Comparison of ENCODE assay signal across 25 cellular contexts in the genomic region with DNA sequence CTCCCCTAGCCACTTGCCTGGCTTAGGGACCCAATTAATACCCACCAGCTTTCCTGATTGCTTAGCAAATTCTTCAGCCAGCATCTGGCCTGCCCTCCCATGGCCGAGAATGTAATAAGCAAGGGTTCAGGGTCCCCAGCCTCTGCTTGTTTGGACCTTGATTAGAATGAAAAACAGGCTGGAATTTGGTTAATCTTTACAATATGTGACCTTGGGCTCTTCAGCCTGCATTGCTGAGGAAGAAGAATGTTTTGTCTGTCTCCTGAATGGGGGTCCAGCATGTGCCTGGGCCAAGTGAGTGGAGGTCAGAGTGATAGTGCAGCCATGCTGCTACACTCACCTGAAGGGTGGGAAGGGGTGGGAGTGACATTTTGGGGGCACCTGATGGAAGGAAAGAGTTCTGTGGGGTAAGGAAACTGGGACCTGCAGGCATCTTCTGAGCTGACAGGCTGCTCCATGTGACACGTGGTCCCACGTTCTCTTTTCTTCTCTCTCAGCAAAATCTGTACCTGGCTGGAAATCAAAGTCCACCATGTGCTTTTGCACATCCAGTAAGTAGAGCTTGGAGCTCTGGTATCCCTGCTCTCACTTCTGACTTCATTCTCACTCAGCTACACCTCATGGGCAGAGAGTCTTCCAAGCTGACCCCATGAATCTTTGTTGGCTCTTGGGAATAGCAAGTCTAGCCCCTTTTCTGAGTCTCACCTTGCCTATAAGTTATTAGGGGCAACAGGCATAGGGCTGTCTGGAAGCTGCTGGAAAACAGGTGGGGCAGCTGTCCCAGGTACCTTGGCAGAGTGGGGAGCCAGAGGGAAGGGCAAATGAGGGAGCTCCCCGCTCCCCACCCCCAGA. TPM values are rescaled to one million over a fixed set of nuclear protein-coding genes. Genes with fewer than 3 reads are reported as not detected.
DNase-seq lines count a peak whose midpoint lies in the region; ATAC-seq and TF ChIP-seq lines count a peak whose summit lies in the region.
"Had no signal": no experiment of that assay in that cellular context is flagged by ENCODE, and none has a peak within 500 bp of the region (broad histone marks: within the 10 kb centered on the region; RNA-seq: fewer than 3 reads in every experiment).

No MANE protein-coding gene starts in this region.

- no peaks in the 10 kb centered on the region for H3K9me3 Mint-ChIP-seq in CD4-positive, alpha-beta T cell
- H3K9me3 Mint-ChIP-seq in chondrocyte (ENCODE audit: low read depth) = no peaks in the 10 kb centered on the region
- H3K9me3 Mint-ChIP-seq in effector memory CD8-positive, alpha-beta T cell = no peaks in the 10 kb centered on the region
- H3K9me3 Mint-ChIP-seq: stimulated activated naive B cell treated with anti-CD40 and anti-IgM and Interleukin-4, amounts not matched to agents 10 μg/mL and 1 μg/mL and 100 μg/mL, for 72 hours; T-helper 1 cell treated with Interleukin-12 subunit alpha and Interleukin-12 subunit beta and Interleukin-4 antibody, amounts not matched to agents 30 μg/mL and 1 μg/mL, for 36 hours had no signal

- H3K4me3 ChIP-seq in Karpas-422 (ENCODE audit: low read length) (no peak overlapping the region), osteoblast (ENCODE audit: insufficient read depth, low read length) (no peak overlapping the region), right cardiac atrium (ENCODE audit: low read length) (no peak overlapping the region)
- H3K4me3 ChIP-seq: cardiac muscle cell, psoas muscle, skin epidermis, thoracic aorta had no signal

- H3K27me3 Mint-ChIP-seq in CD4-positive, alpha-beta T cell = no peaks in the 10 kb centered on the region
- no peaks in the 10 kb centered on the region for H3K27me3 Mint-ChIP-seq in chondrocyte (ENCODE audit: low read depth)
- no peaks in the 10 kb centered on the region for H3K27me3 Mint-ChIP-seq in effector memory CD8-positive, alpha-beta T cell
- H3K27me3 Mint-ChIP-seq: stimulated activated naive B cell treated with anti-CD40 and anti-IgM and Interleukin-4, amounts not matched to agents 10 μg/mL and 1 μg/mL and 100 μg/mL, for 72 hours had no signal

- intact Hi-C loops in CD4-positive, alpha-beta T cell (cut with DNase I, micrococcal nuclease) = no loop called here
- intact Hi-C loops in right cardiac atrium (cut with DNase I) = no loop called here

- peaks cover 36% of the 10 kb centered on the region for H3K4me1 Mint-ChIP-seq in CD4-positive, alpha-beta T cell (ENCODE audit: low read depth)
- peaks cover 22% of the 10 kb centered on the region for H3K4me1 Mint-ChIP-seq in chondrocyte (ENCODE audit: low read depth)
- peaks cover 15 to 17% of the 10 kb centered on the region in 2 donors for H3K4me1 Mint-ChIP-seq in effector memory CD8-positive, alpha-beta T cell (ENCODE audit: low read depth in 2 of 2)

- POLR2A ChIA-PET in CD4-positive, alpha-beta T cell (lab: Charles Lee) = interaction anchor here (0.5 to 2.4 kb wide), 4 partner anchors 27 to 953 kb away, joined by 3 to 10 read pairs (median 6); no protein-coding TSS in a partner anchor

- H3K9ac ChIP-seq in Karpas-422 (ENCODE audit: low read length) = no peak overlapping the region

- H3K9me3 ChIP-seq in CD4-positive, alpha-beta T cell (ENCODE audit: control insufficient read depth, low read length) = no peaks in the 10 kb centered on the region
- H3K9me3 ChIP-seq in Karpas-422 (ENCODE audit: low read length) = no peaks in the 10 kb centered on the region
- no peaks in the 10 kb centered on the region for H3K9me3 ChIP-seq in osteoblast (ENCODE audit: low read depth, low read length)
- H3K9me3 ChIP-seq in right cardiac atrium (ENCODE audit: control insufficient read depth, low read length) = no peaks in the 10 kb centered on the region
- H3K9me3 ChIP-seq: neutrophil, psoas muscle, thoracic aorta had no signal

- ATAC-seq in CD4-positive, alpha-beta T cell (ENCODE audit: poor library complexity) = no peak
- ATAC-seq in right cardiac atrium = no peak
- no peak for ATAC-seq in effector memory CD8-positive, alpha-beta T cell (replicated peaks)
- ATAC-seq: psoas muscle; stimulated activated naive B cell treated with anti-CD40 and anti-IgM and Interleukin-4, amounts not matched to agents 10 μg/mL and 1 μg/mL and 100 μg/mL, for 72 hours had no signal

- H3K36me3 Mint-ChIP-seq in CD4-positive, alpha-beta T cell (ENCODE audit: low read depth) = peaks cover 32% of the 10 kb centered on the region
- peaks cover 15% of the 10 kb centered on the region for H3K36me3 Mint-ChIP-seq in chondrocyte (ENCODE audit: low read depth)
- H3K36me3 Mint-ChIP-seq in effector memory CD8-positive, alpha-beta T cell (ENCODE audit: insufficient read depth) = peaks cover 15% of the 10 kb centered on the region

- DNase-seq in CD4-positive, alpha-beta T cell = no peak
- DNase-seq in Karpas-422 (peak; percentile 24), chondrocyte (ENCODE audit: low spot score) (peak; percentile 27), osteoblast (ENCODE audit: insufficient read length, low spot score, missing footprints) (peak; percentile 37), right cardiac atrium (no peak), SW480 (ENCODE audit: low spot score) (no peak)
- no peak for DNase-seq in effector memory CD8-positive, alpha-beta T cell
- DNase-seq: activated CD8-positive, alpha-beta memory T cell treated with anti-CD3 and anti-CD28 coated beads, Interleukin-2, amount 50 U/mL, for 48 hours; activated effector memory CD4-positive, alpha-beta T cell treated with anti-CD3 and anti-CD28 coated beads, Interleukin-2, amount 50 U/mL, for 16 hours; anterior cingulate cortex; HCEC 1CT; islet precursor cell; NCI-H1105; NCI-H2029 treated with DMSO at 0.1 percent for 48 hours; NCI-H774; psoas muscle; stimulated activated naive B cell treated with anti-CD40 and anti-IgM and Interleukin-4, amounts not matched to agents 10 μg/mL and 1 μg/mL and 100 μg/mL, for 72 hours had no signal

- no peak overlapping the region for H3K4me2 ChIP-seq in Karpas-422 (ENCODE audit: low read depth, low read length, poor library complexity, severe bottlenecking)
- H3K4me2 ChIP-seq in osteoblast (ENCODE audit: insufficient read depth, low read length) = no peak overlapping the region

- H3K4me1 ChIP-seq in Karpas-422 (ENCODE audit: low read length) (peaks cover 13% of the 10 kb centered on the region), osteoblast (ENCODE audit: insufficient read depth, low read length) (peaks cover 16% of the 10 kb centered on the region), right cardiac atrium (ENCODE audit: control insufficient read depth, insufficient read depth, low read length) (no peaks in the 10 kb centered on the region)
- H3K4me1 ChIP-seq: psoas muscle had no signal

- H3K27me3 ChIP-seq in CD4-positive, alpha-beta T cell (ENCODE audit: control insufficient read depth, insufficient read depth, low read length) = no peaks in the 10 kb centered on the region
- H3K27me3 ChIP-seq in Karpas-422 (ENCODE audit: low read length) (no peaks in the 10 kb centered on the region), osteoblast (ENCODE audit: insufficient read depth, low read length) (no peaks in the 10 kb centered on the region), right cardiac atrium (ENCODE audit: control insufficient read depth, insufficient read depth) (no peaks in the 10 kb centered on the region)
- H3K27me3 ChIP-seq: cardiac muscle cell, neutrophil had no signal

- H3K4me3 Mint-ChIP-seq in CD4-positive, alpha-beta T cell = no peak overlapping the region
- no peak overlapping the region for H3K4me3 Mint-ChIP-seq in chondrocyte (ENCODE audit: unreplicated experiment)
- no peak overlapping the region for H3K4me3 Mint-ChIP-seq in effector memory CD8-positive, alpha-beta T cell
- H3K4me3 Mint-ChIP-seq: stimulated activated naive B cell treated with anti-CD40 and anti-IgM and Interleukin-4, amounts not matched to agents 10 μg/mL and 1 μg/mL and 100 μg/mL, for 72 hours; T-helper 1 cell treated with Interleukin-12 subunit alpha and Interleukin-12 subunit beta and Interleukin-4 antibody, amounts not matched to agents 30 μg/mL and 1 μg/mL, for 36 hours had no signal

- H3K79me2 ChIP-seq in Karpas-422 (ENCODE audit: low read length) (peaks cover 7% of the 10 kb centered on the region), osteoblast (ENCODE audit: insufficient read depth, low read length) (peaks cover 17% of the 10 kb centered on the region)

- 94% methylated on average over 4 of the region's 4 CpGs for WGBS in right cardiac atrium

- CTCF ChIA-PET in CD4-positive, alpha-beta T cell (lab: Charles Lee) = no interaction called here

- H3K27ac ChIP-seq in CD4-positive, alpha-beta T cell (ENCODE audit: low read depth, low read length) = no peak overlapping the region
- H3K27ac ChIP-seq in Karpas-422 (ENCODE audit: low read length) (no peak overlapping the region), osteoblast (ENCODE audit: low read depth, low read length) (no peak overlapping the region), right cardiac atrium (ENCODE audit: low read length) (no peak overlapping the region)
- H3K27ac ChIP-seq: cardiac muscle cell, neutrophil, psoas muscle, skin epidermis, thoracic aorta had no signal

- peak overlapping the region; percentile 44 for H3K27ac Mint-ChIP-seq in CD4-positive, alpha-beta T cell
- no peak overlapping the region for H3K27ac Mint-ChIP-seq in chondrocyte (ENCODE audit: unreplicated experiment)
- H3K27ac Mint-ChIP-seq in effector memory CD8-positive, alpha-beta T cell = no peak overlapping the region
- H3K27ac Mint-ChIP-seq: T-helper 1 cell treated with Interleukin-12 subunit alpha and Interleukin-12 subunit beta and Interleukin-4 antibody, amounts not matched to agents 30 μg/mL and 1 μg/mL, for 36 hours had no signal

- H4K20me1 ChIP-seq in Karpas-422 (ENCODE audit: insufficient read depth, low read depth, low read length) (no peaks in the 10 kb centered on the region), osteoblast (ENCODE audit: insufficient read depth, low read length) (no peaks in the 10 kb centered on the region)

- no peaks in the 10 kb centered on the region for H3K36me3 ChIP-seq in Karpas-422 (ENCODE audit: insufficient read depth, low read length)
- H3K36me3 ChIP-seq in osteoblast (ENCODE audit: insufficient read depth, low read length) = peaks cover 68% of the 10 kb centered on the region
- H3K36me3 ChIP-seq: cardiac muscle cell had no signal

- TF ChIP-seq CTCF in CD4-positive, alpha-beta T cell (IDR thresholded peaks at IDR 0.05) = no peak
- TF ChIP-seq CTCF in chondrocyte (IDR thresholded peaks at IDR 0.05) = no peak
- no peak for TF ChIP-seq CTCF in osteoblast (IDR thresholded peaks at IDR 0.05; ENCODE audit: extremely low read depth, low read depth, low read length)

- no peaks in the 10 kb centered on the region for H3K9me2 ChIP-seq in Karpas-422 (replicated peaks; ENCODE audit: insufficient read depth, low read length)

- H2AFZ ChIP-seq in Karpas-422 (ENCODE audit: low read length) (no peak overlapping the region), osteoblast (ENCODE audit: low read length) (no peak overlapping the region)

RNA-seq across cellular contexts. Expression of a gene that starts 5.3 kb away (rescaled TPM):
- 1 to 10 TPM; 6.3 to 6.4 TPM for total RNA-seq in CD4-positive, alpha-beta T cell
- 9.0 and 14.5 TPM in 2 replicates for total RNA-seq in Karpas-422 (2014; rRNA removed; shearing (Covaris generic); ENCODE audit: low replicate concordance)
- total RNA-seq in chondrocyte (12.0 to 18.3 TPM (median 16.4 TPM) in 3 replicates), osteoblast (5.1 and 5.6 TPM in 2 replicates), right cardiac atrium (1 to 10 TPM; 4.9 to 8.7 (median 6.7) TPM)
- 2.8 TPM for polyA plus RNA-seq in right cardiac atrium

RNA-seq across cellular contexts. Expression of a gene that starts 11.4 kb away (rescaled TPM):
- total RNA-seq in CD4-positive, alpha-beta T cell = 1 to 10 TPM in 1 of 2 experiments, under 1 TPM in 1; 0.47 to 1.0 TPM
- total RNA-seq in Karpas-422 (2014; rRNA removed; shearing (Covaris generic); ENCODE audit: low replicate concordance) = not detected in 2 replicates
- not detected in 3 replicates for total RNA-seq in chondrocyte
- total RNA-seq in osteoblast = not detected in 2 replicates
- total RNA-seq in right cardiac atrium = not detected
- 0.16 TPM for polyA plus RNA-seq in right cardiac atrium
- total RNA-seq: lung microvascular endothelial cell, psoas muscle, RPMI7951, thoracic aorta had no signal

RNA-seq across cellular contexts. Expression of a gene that starts 16.8 kb away (rescaled TPM):
- total RNA-seq in CD4-positive, alpha-beta T cell = 1,000 to 10,000 TPM; 5,534 to 5,951 TPM
- not detected in 2 replicates for total RNA-seq in Karpas-422 (2014; rRNA removed; shearing (Covaris generic); ENCODE audit: low replicate concordance)
- total RNA-seq in chondrocyte (2,934 to 3,390 TPM (median 3,124 TPM) in 3 replicates), osteoblast (not detected in 2 replicates), right cardiac atrium (1,000 to 10,000 TPM; 4,539 to 8,032 (median 6,851) TPM)
- not detected for polyA plus RNA-seq in right cardiac atrium
- total RNA-seq: cardiac muscle cell, glomerular endothelial cell, lung microvascular endothelial cell, RPMI7951, thoracic aorta had no signal
- polyA plus RNA-seq: cardiac muscle cell, psoas muscle had no signal

RNA-seq across cellular contexts. Expression of a gene that starts 46.0 kb away (rescaled TPM):
- 10 to 100 TPM; 23.7 TPM for total RNA-seq in CD4-positive, alpha-beta T cell
- total RNA-seq in Karpas-422 (2014; rRNA removed; shearing (Covaris generic); ENCODE audit: low replicate concordance) = 49.4 and 49.5 TPM in 2 replicates
- total RNA-seq in chondrocyte (62.7 to 70.9 TPM (median 63.3 TPM) in 3 replicates), osteoblast (115 and 121 TPM in 2 replicates), right cardiac atrium (10 to 100 TPM; 83.7 to 98.2 (median 90.9) TPM)
- 39.4 TPM for polyA plus RNA-seq in right cardiac atrium

Comparison
In these comparisons a context has a peak if more than half of its experiments do, and no peak if none do; other contexts are left out.
1. DNase-seq: peak in Karpas-422 (single experiment), chondrocyte (single experiment) and osteoblast (single experiment); none in CD4-positive, alpha-beta T cell (0 of 10), right cardiac atrium (0 of 3), SW480 (single experiment) and effector memory CD8-positive, alpha-beta T cell (0 of 3).
2. RNA of a gene that starts 16.8 kb away (total RNA-seq): 4,539 to 8,032 TPM in right cardiac atrium, 5,534 to 5,951 TPM in CD4-positive, alpha-beta T cell and 2,934 to 3,390 TPM in chondrocyte; not detected in Karpas-422 and not detected in osteoblast; every median in the first group is over 1,000 times any median in the second.